Comparison of ENCODE assay signal across 8 cellular contexts in genomic region chr12:106774808-106775524, GRCh38. TPM values are rescaled to one million over a fixed set of nuclear protein-coding genes. Genes with fewer than 3 reads are reported as not detected.
DNase-seq lines count a peak whose midpoint lies in the region; ATAC-seq, FAIRE-seq and TF ChIP-seq lines count a peak whose summit lies in the region.

No MANE protein-coding gene starts in this region.

- peak overlapping the region; percentile 94 for H3K9ac ChIP-seq in keratinocyte (ENCODE audit: control insufficient read depth, extremely low read depth, insufficient read depth, low read length)
- peak overlapping the region; percentile 3 to 96 (median 92) for H3K9ac ChIP-seq in subcutaneous abdominal adipose tissue (ENCODE audit: low read length in 5 of 5)

- no peaks in the 10 kb centered on the region for H3K9me3 Mint-ChIP-seq in activated naive CD8-positive, alpha-beta T cell treated with anti-CD3 and anti-CD28 coated beads for 36 hours

- H3K9me3 ChIP-seq in keratinocyte (ENCODE audit: control insufficient read depth, low read depth, low read length): no peaks in the 10 kb centered on the region
- H3K9me3 ChIP-seq in subcutaneous abdominal adipose tissue (ENCODE audit: control insufficient read depth in 5 of 5, low read length in 5 of 5): no peaks in the 10 kb centered on the region

- no peak for ATAC-seq in HG02970 (IDR thresholded peaks at IDR 0.05; ENCODE audit: low FRiP score, unreplicated experiment)

- H3K27ac ChIP-seq in HL-60 (replicated peaks) (peak overlapping the region; percentile 87), keratinocyte (ENCODE audit: control insufficient read depth, insufficient read depth, low read length) (peak overlapping the region; percentile 97), subcutaneous abdominal adipose tissue (ENCODE audit: low read depth, low read length) (peak overlapping the region; percentile 99)

- peak; percentile 52 for DNase-seq in stimulated activated CD4-positive, alpha-beta T cell treated with anti-CD3 and anti-CD28 coated beads, Interleukin-15, amount 100 ng/mL, for 24 hours
- no peak for DNase-seq in stimulated activated CD4-positive, alpha-beta T cell treated with anti-CD3 and anti-CD28 coated beads, Interleukin-4, amount 100 ng/mL, for 4 hours
- DNase-seq in HL-60 (ENCODE audit: low read depth in 1 of 2, low spot score in 1 of 2) (peak in 1 of 2 experiments; percentile 3), keratinocyte (ENCODE audit: low read depth, low spot score) (no peak), posterior vena cava (ENCODE audit: low spot score) (no peak)
- peak; percentile 21 for DNase-seq in activated naive CD8-positive, alpha-beta T cell treated with anti-CD3 and anti-CD28 coated beads for 36 hours

- peaks cover 2% of the 10 kb centered on the region for H3K36me3 Mint-ChIP-seq in activated naive CD8-positive, alpha-beta T cell treated with anti-CD3 and anti-CD28 coated beads for 36 hours

- TF ChIP-seq CTCF in HL-60 (IDR thresholded peaks at IDR 0.05; ENCODE audit: insufficient read depth, low read length): no peak
- TF ChIP-seq CTCF in keratinocyte (optimal IDR thresholded peaks at IDR 0.05 in 1 of 3, IDR thresholded peaks at IDR 0.05 in 1 of 3, conservative IDR thresholded peaks at IDR 0.05 in 1 of 3; ENCODE audit: extremely low read depth in 1 of 3, insufficient read depth in 2 of 3, low read length in 3 of 3): no peak

- peaks cover 28% of the 10 kb centered on the region for H3K4me1 Mint-ChIP-seq in activated naive CD8-positive, alpha-beta T cell treated with anti-CD3 and anti-CD28 coated beads for 36 hours

- H3K4me2 ChIP-seq in keratinocyte (ENCODE audit: control insufficient read depth, extremely low read depth, insufficient read depth, low read depth, low read length): peak overlapping the region; percentile 97

- H3K27ac Mint-ChIP-seq in activated naive CD8-positive, alpha-beta T cell treated with anti-CD3 and anti-CD28 coated beads for 36 hours: peak overlapping the region; percentile 95

- no peaks in the 10 kb centered on the region for H3K9me1 ChIP-seq in keratinocyte (ENCODE audit: control insufficient read depth, extremely low read depth, insufficient read depth, low read length)

- H3K4me1 ChIP-seq in keratinocyte (ENCODE audit: control insufficient read depth, extremely low read depth, insufficient read depth, low read length) (peaks cover 15% of the 10 kb centered on the region), subcutaneous abdominal adipose tissue (ENCODE audit: control insufficient read depth in 5 of 5, insufficient read depth in 5 of 5, low read length in 5 of 5) (peaks cover 5 to 21% (median 20%) of the 10 kb centered on the region in 5 donors)

- no peaks in the 10 kb centered on the region for H3K27me3 Mint-ChIP-seq in activated naive CD8-positive, alpha-beta T cell treated with anti-CD3 and anti-CD28 coated beads for 36 hours

- H3K4me3 Mint-ChIP-seq in activated naive CD8-positive, alpha-beta T cell treated with anti-CD3 and anti-CD28 coated beads for 36 hours: peak overlapping the region; percentile 99

- H4K20me1 ChIP-seq in keratinocyte (ENCODE audit: control insufficient read depth, extremely low read depth, insufficient read depth, low read length): no peaks in the 10 kb centered on the region

- H3K4me3 ChIP-seq in HL-60 (replicated peaks; ENCODE audit: insufficient read depth, low read length) (peak overlapping the region; percentile 96), keratinocyte (ENCODE audit: control insufficient read depth in 2 of 3, extremely low read depth in 1 of 3, insufficient read depth in 2 of 3, low read depth in 1 of 3, low read length in 3 of 3) (peak overlapping the region; percentile 78 to 97 (median 96)), subcutaneous abdominal adipose tissue (ENCODE audit: low read depth in 1 of 5, low read length in 5 of 5) (peak overlapping the region; percentile 90 to 94 (median 93))

- intact Hi-C loops in posterior vena cava (cut with DNase I): no loop called here

- dilution Hi-C loops in keratinocyte (cut with MboI; ENCODE audit: extremely low pct_ligation_motif_present, low sequenced_read_pairs): no loop called here

- H3K27me3 ChIP-seq in HL-60 (ENCODE audit: insufficient read depth, poor library complexity, severe bottlenecking) (no peaks in the 10 kb centered on the region), keratinocyte (ENCODE audit: control insufficient read depth, extremely low read depth, insufficient read depth, low read length) (no peaks in the 10 kb centered on the region), subcutaneous abdominal adipose tissue (ENCODE audit: control insufficient read depth in 5 of 5, insufficient read depth in 4 of 5, low read length in 5 of 5) (no peaks in the 10 kb centered on the region)

- H3K79me2 ChIP-seq in keratinocyte (ENCODE audit: control insufficient read depth, insufficient read depth, low read length): peaks cover 41% of the 10 kb centered on the region

- peak overlapping the region; percentile 98 for H2AFZ ChIP-seq in keratinocyte (ENCODE audit: control insufficient read depth, low read length)

- peaks cover 0 to 1% of the 10 kb centered on the region in 2 experiments for H3K36me3 ChIP-seq in keratinocyte (ENCODE audit: control insufficient read depth in 2 of 2, extremely low read depth in 1 of 2, insufficient read depth in 2 of 2, low read length in 2 of 2)
- no peaks in the 10 kb centered on the region for H3K36me3 ChIP-seq in subcutaneous abdominal adipose tissue (ENCODE audit: control insufficient read depth in 5 of 5, insufficient read depth in 5 of 5, low read length in 5 of 5)

- no peak for FAIRE-seq in keratinocyte (lab: Jason Lieb, UNC)

RNA-seq across cellular contexts. Expression of gene RIC8B, which starts 0.5 kb away (rescaled TPM):
- 1 to 10 TPM; 8.7 to 9.1 TPM for total RNA-seq in activated naive CD8-positive, alpha-beta T cell treated with anti-CD3 and anti-CD28 coated beads for 36 hours
- 4.4 to 6.8 TPM (median 5.0 TPM) in 3 replicates for polyA plus RNA-seq in keratinocyte
- 5.1 TPM for polyA plus RNA-seq in keratinocyte (2011; ENCODE audit: low read depth)
- polyA plus RNA-seq in keratinocyte (2011; cell fraction: cytosol; rRNA removed): 2.8 and 5.7 TPM in 2 replicates
- 8.5 and 11.3 TPM in 2 replicates for polyA plus RNA-seq in keratinocyte (2011; cell fraction: nucleus; rRNA removed)
- 2.8 and 3.8 TPM in 2 replicates for polyA plus RNA-seq in keratinocyte (2012; ENCODE audit: low replicate concordance)
- polyA minus RNA-seq in keratinocyte: 2.3 to 20.2 TPM (median 9.6 TPM) in 3 replicates
- polyA minus RNA-seq in keratinocyte (2011; cell fraction: cytosol; rRNA and poly(A)+ RNA removed): 4.2 TPM
- 7.1 and 16.7 TPM in 2 replicates for polyA minus RNA-seq in keratinocyte (2011; cell fraction: nucleus; rRNA and poly(A)+ RNA removed)
- 10 to 100 TPM; 20.2 to 23.8 TPM for total RNA-seq in posterior vena cava

Comparison
In these comparisons a context has a peak if more than half of its experiments do, and no peak if none do; other contexts are left out.
1. DNase-seq: peak in stimulated activated CD4-positive, alpha-beta T cell treated with anti-CD3 and anti-CD28 coated beads, Interleukin-15, amount 100 ng/mL, for 24 hours (single experiment) and activated naive CD8-positive, alpha-beta T cell treated with anti-CD3 and anti-CD28 coated beads for 36 hours (single experiment); none in stimulated activated CD4-positive, alpha-beta T cell treated with anti-CD3 and anti-CD28 coated beads, Interleukin-4, amount 100 ng/mL, for 4 hours (0 of 2), keratinocyte (single experiment) and posterior vena cava (single experiment).
2. Peak in every context shown above with its lines, with median percentiles within 50 percentile points of each other: H3K27ac ChIP-seq and H3K4me3 ChIP-seq.